In the genomic region with DNA sequence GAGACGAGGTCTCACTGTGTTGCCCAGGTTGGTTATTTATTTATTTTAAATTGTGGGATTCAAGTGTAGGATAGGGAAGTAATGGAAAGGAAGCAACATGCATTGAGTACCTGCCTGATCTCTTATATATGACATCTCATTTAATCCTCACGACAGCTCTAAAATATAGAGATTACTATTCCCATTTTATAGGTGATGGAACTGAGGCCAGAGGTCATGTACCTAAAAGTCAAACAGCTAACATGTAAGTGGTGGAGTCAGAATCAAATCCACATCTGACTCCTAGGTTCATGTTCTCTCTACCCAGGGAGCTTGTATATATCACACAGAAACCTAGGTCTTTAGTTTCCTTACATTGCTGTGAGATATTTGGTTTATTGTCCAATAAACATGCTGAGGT, we compare ENCODE assay signal across 20 cellular contexts.
"Had no signal": no experiment of that assay in that cellular context is flagged by ENCODE, and none has a peak within 500 bp of the region (broad histone marks: within the 10 kb centered on the region; RNA-seq: fewer than 3 reads in every experiment).

No MANE protein-coding gene starts in this region.

- H3K36me3 Mint-ChIP-seq: activated naive CD8-positive, alpha-beta T cell; naive thymus-derived CD4-positive, alpha-beta T cell; WTC11 had no signal

- H3K4me3 ChIP-seq: smooth muscle cell, thyroid gland, upper lobe of right lung had no signal

- ATAC-seq: activated T-helper 17 cell treated with anti-CD3 and anti-CD28 coated beads, Interleukin-2, amount 50 U/mL, for 72 hours; left lobe of liver; naive thymus-derived CD4-positive, alpha-beta T cell; sciatic nerve; upper lobe of right lung; WTC11 had no signal

- H3K27ac ChIP-seq: epithelial cell of prostate, thyroid gland had no signal

- H3K27me3 Mint-ChIP-seq: activated naive CD8-positive, alpha-beta T cell; activated T-cell treated with anti-CD3 and anti-CD28 coated beads, Interleukin-2, amount 50 U/mL, for 24 hours; activated T-helper 17 cell treated with anti-CD3 and anti-CD28 coated beads, Interleukin-2, amount 50 U/mL, for 72 hours had no signal

- H3K4me3 Mint-ChIP-seq: activated naive CD8-positive, alpha-beta T cell; activated T-cell treated with anti-CD3 and anti-CD28 coated beads, Interleukin-2, amount 50 U/mL, for 24 hours; activated T-helper 17 cell treated with anti-CD3 and anti-CD28 coated beads, Interleukin-2, amount 50 U/mL, for 72 hours; naive thymus-derived CD4-positive, alpha-beta T cell; neural crest cell; T-helper 1 cell treated with Interleukin-12 subunit alpha and Interleukin-12 subunit beta and Interleukin-4 antibody, amounts not matched to agents 30 μg/mL and 1 μg/mL, for 36 hours; WTC11 had no signal

- DNase-seq: activated naive CD4-positive, alpha-beta T cell; activated T-cell treated with anti-CD3 and anti-CD28 coated beads, Interleukin-2, amount 50 U/mL, for 24 hours; cerebellar nuclear complex; cortex of kidney; naive thymus-derived CD4-positive, alpha-beta T cell; occipital lobe; stimulated activated CD4-positive, alpha-beta T cell treated with anti-CD3 and anti-CD28 coated beads, Interleukin-4, amount 100 ng/mL, for 1 hour; stimulated activated naive CD4-positive, alpha-beta T cell treated with Interleukin-2 at 50 U/mL for 16 hours; T1000; thyroid gland; upper lobe of right lung had no signal

- H3K27ac Mint-ChIP-seq: activated T-cell treated with anti-CD3 and anti-CD28 coated beads, Interleukin-2, amount 50 U/mL, for 24 hours; activated T-helper 17 cell treated with anti-CD3 and anti-CD28 coated beads, Interleukin-2, amount 50 U/mL, for 72 hours; T-helper 1 cell treated with Interleukin-12 subunit alpha and Interleukin-12 subunit beta and Interleukin-4 antibody, amounts not matched to agents 30 μg/mL and 1 μg/mL, for 36 hours; WTC11 had no signal

- H3K27me3 ChIP-seq: thyroid gland, upper lobe of right lung had no signal

- H3K4me2 ChIP-seq: smooth muscle cell had no signal

- H3K36me3 ChIP-seq: thyroid gland, upper lobe of right lung had no signal

- H3K9me3 ChIP-seq: thyroid gland, upper lobe of right lung had no signal

- H3K9me3 Mint-ChIP-seq: activated T-cell treated with anti-CD3 and anti-CD28 coated beads, Interleukin-2, amount 50 U/mL, for 24 hours; activated T-helper 17 cell treated with anti-CD3 and anti-CD28 coated beads, Interleukin-2, amount 50 U/mL, for 72 hours; neural crest cell; T-helper 1 cell treated with Interleukin-12 subunit alpha and Interleukin-12 subunit beta and Interleukin-4 antibody, amounts not matched to agents 30 μg/mL and 1 μg/mL, for 36 hours; WTC11 had no signal
